In the genomic region with DNA sequence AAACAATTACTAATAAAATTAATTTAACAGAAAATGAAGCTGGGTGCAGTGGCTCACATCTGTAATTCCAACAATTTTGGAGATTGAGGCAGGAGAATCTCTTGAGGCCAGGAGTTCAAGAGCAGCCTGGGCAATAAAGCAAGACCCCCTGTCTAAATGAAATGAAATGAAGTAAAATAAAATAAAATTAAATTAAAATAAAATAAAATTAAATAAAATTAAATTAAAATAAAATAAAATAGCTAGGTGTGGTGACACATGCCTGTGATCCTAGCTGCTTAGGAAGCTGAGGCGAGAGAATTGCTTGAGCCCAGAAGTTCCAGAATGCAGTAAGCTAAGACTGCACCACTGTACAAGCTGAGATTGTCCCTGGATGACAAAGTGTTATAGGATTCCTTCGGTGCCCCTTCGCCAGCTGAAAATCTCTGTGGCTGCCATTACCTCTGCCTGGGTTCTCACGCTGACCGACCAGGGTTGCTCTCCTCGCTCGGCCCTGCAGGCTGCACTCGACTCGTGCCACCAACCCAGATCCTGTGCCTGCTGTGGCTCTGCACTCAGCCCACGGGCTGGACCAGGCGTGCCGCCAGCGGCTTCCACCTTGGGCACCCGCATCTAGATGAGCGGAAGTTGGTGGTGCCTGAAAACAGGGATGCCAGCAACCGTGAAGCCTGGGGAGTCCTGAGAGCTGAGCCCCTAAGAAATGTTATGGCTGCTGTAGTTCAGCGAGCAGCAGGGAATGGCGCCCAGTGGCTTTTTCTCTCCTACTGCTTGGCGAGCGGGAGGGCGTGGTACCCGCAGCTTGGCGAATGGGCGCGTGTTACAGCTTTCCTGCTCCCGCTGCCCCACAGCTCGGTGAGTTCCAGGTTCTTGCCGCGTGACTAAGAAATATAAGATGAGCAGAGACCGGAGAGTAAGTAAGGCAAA, we compare ENCODE assay signal across 23 cellular contexts.
"Had no signal": no experiment of that assay in that cellular context is flagged by ENCODE, and none has a peak within 500 bp of the region (broad histone marks: within the 10 kb centered on the region; RNA-seq: fewer than 3 reads in every experiment).

No MANE protein-coding gene starts in this region.

- ATAC-seq: activated T-cell treated with anti-CD3 and anti-CD28 coated beads, Interleukin-2, amount 50 U/mL, for 4 hours; left lung; stimulated activated naive CD8-positive, alpha-beta T cell treated with anti-CD3 and anti-CD28 coated beads, Interleukin-15, amount 100 ng/mL, for 72 hours had no signal

- H3K27ac ChIP-seq: left lung, right lobe of liver, skin epidermis, tibial nerve, WERI-Rb-1 had no signal

- DNase-seq: activated CD4-positive, alpha-beta T cell treated with anti-CD3 and anti-CD28 coated beads for 1 hour; activated CD4-positive, alpha-beta T cell treated with anti-CD3 and anti-CD28 coated beads, Interleukin-2, amount 50 U/mL, for 1 hour; activated naive CD4-positive, alpha-beta T cell treated with Interleukin-2 at 50 U/mL for 16 hours; activated naive CD8-positive, alpha-beta T cell treated with anti-CD3 and anti-CD28 coated beads, Interleukin-2, amount 10 ng/mL, durations not matched to agents 7 days and 5 days; activated T-cell treated with anti-CD3 and anti-CD28 coated beads, Interleukin-2, amount 50 U/mL, for 4 hours; amniotic stem cell; effector memory CD4-positive, alpha-beta T cell; foreskin melanocyte; immature natural killer cell; kidney glomerular epithelial cell; naive B cell; occipital lobe; stimulated activated CD4-positive, alpha-beta T cell treated with anti-CD3 and anti-CD28 coated beads, Interleukin-1b, Interleukin-23, amount 100 ng/mL, for 48 hours; stimulated activated naive CD8-positive, alpha-beta T cell treated with anti-CD3 and anti-CD28 coated beads, Interleukin-15, amount 100 ng/mL, for 72 hours; WERI-Rb-1 had no signal

- FAIRE-seq: colon, TTC549, urothelium cell line had no signal

- H3K4me1 ChIP-seq: left lung, right lobe of liver, tibial nerve had no signal

- H3K27me3 ChIP-seq: left lung, right lobe of liver, tibial nerve had no signal

- H3K9me3 ChIP-seq: right lobe of liver had no signal

- H3K36me3 ChIP-seq: left lung, right lobe of liver, tibial nerve, WERI-Rb-1 had no signal

- H3K4me3 ChIP-seq: left lung, lung, right lobe of liver, skin epidermis, tibial nerve had no signal
